Comparison of ENCODE assay signal across 11 cellular contexts in genomic region chr6:169454204-169454871, GRCh38.
A peak's percentile ranks its signal among the peaks of the same experiment; 100 is the strongest.
DNase-seq lines count a peak whose midpoint lies in the region; ATAC-seq, FAIRE-seq and TF ChIP-seq lines count a peak whose summit lies in the region.
"Had no signal": no experiment of that assay in that cellular context is flagged by ENCODE, and none has a peak within 500 bp of the region (broad histone marks: within the 10 kb centered on the region; RNA-seq: fewer than 3 reads in every experiment).

No MANE protein-coding gene starts in this region.

- DNase-seq in AG20443 (ENCODE audit: low spot score) (peak; percentile 87), NCI-H460 (ENCODE audit: extremely low read depth, low read depth) (peak; percentile 2), fibroblast of pulmonary artery (ENCODE audit: low read depth) (peak; percentile 57), posterior vena cava (ENCODE audit: low spot score) (peak; percentile 81), NCI-H1092 (lab: John Stamatoyannopoulos, UW) (no peak), RCC 7860 (ENCODE audit: low spot score) (no peak), hippocampal formation (lab: John Stamatoyannopoulos, UW) (no peak)
- DNase-seq: NCI-H1417 treated with DMSO at 0.1 percent for 48 hours, right cardiac atrium had no signal

- no peak overlapping the region for H3K4me3 ChIP-seq in fibroblast of pulmonary artery (replicated peaks; ENCODE audit: low read depth, low read length)

- no peak for ATAC-seq in HG03439 (IDR thresholded peaks at IDR 0.05; ENCODE audit: unreplicated experiment)
- ATAC-seq: esophagus mucosa, right cardiac atrium had no signal

- intact Hi-C loops in posterior vena cava (cut with DNase I): no loop called here

- FAIRE-seq in RCC 7860 (lab: Jason Lieb, UNC): no peak

- no peak for TF ChIP-seq CTCF in fibroblast of pulmonary artery (IDR thresholded peaks at IDR 0.05; ENCODE audit: low read length, missing control alignments)

Comparison
In these comparisons a context has a peak if more than half of its experiments do, and no peak if none do; other contexts are left out.
1. DNase-seq: peak in AG20443 (single experiment), NCI-H460 (single experiment), fibroblast of pulmonary artery (single experiment) and posterior vena cava (single experiment); none in NCI-H1092 (single experiment), RCC 7860 (single experiment) and hippocampal formation (0 of 2).